In the genomic region with DNA sequence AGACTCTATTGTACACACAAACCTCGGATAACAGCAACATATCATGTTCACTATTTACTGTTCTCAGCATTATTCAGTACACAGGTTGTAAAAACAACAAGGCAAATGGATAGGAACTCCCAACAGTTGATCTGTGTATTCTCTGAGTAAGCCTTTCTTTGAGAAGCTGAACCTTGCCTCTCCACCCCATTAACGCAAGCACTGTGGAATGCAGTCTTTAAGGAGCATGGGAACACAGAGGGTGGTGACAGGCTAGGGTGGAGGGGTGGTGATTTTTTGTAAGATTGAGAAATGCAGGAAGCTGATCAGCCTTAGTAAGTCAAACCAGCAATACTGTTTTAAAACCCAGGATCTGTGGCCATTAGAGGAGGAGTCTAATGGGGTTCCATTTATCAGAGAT, we compare ENCODE assay signal across 11 cellular contexts. TPM values are rescaled to one million over a fixed set of nuclear protein-coding genes. Genes with fewer than 3 reads are reported as not detected.
DNase-seq lines count a peak whose midpoint lies in the region; ATAC-seq and TF ChIP-seq lines count a peak whose summit lies in the region.
"Had no signal": no experiment of that assay in that cellular context is flagged by ENCODE, and none has a peak within 500 bp of the region (broad histone marks: within the 10 kb centered on the region; RNA-seq: fewer than 3 reads in every experiment).

No MANE protein-coding gene starts in this region.

- peak overlapping the region; percentile 76 for H3K27ac ChIP-seq in A673 (ENCODE audit: low read depth, low read length, poor library complexity, severe bottlenecking)
- H3K27ac ChIP-seq in lung (ENCODE audit: low read depth in 1 of 2, low read length in 1 of 2): no peak overlapping the region
- H3K27ac ChIP-seq in ovary: no peak overlapping the region

- H3K27ac Mint-ChIP-seq in chondrocyte (ENCODE audit: unreplicated experiment): peak overlapping the region; percentile 47
- H3K27ac Mint-ChIP-seq: effector memory CD8-positive, alpha-beta T cell; naive B cell had no signal

- H3K9me3 ChIP-seq in A673 (ENCODE audit: low read depth, low read length, poor library complexity, severe bottlenecking) (no peaks in the 10 kb centered on the region), lung (ENCODE audit: control insufficient read depth in 2 of 2, insufficient read depth in 1 of 2, low read length in 1 of 2) (peaks cover 0 to 6% of the 10 kb centered on the region in 2 donors), ovary (no peaks in the 10 kb centered on the region)

- no peaks in the 10 kb centered on the region for H3K36me3 ChIP-seq in A673 (ENCODE audit: insufficient read depth, low read length, poor library complexity, severe bottlenecking)
- H3K36me3 ChIP-seq in lung (ENCODE audit: control insufficient read depth in 2 of 2, insufficient read depth in 2 of 2, low read length in 2 of 2): no peaks in the 10 kb centered on the region
- no peaks in the 10 kb centered on the region for H3K36me3 ChIP-seq in ovary

- ATAC-seq in lung (ENCODE audit: insufficient read depth, low FRiP score): peak; percentile 75
- no peak for ATAC-seq in HG03196 (IDR thresholded peaks at IDR 0.05; ENCODE audit: unreplicated experiment)
- ATAC-seq: effector memory CD8-positive, alpha-beta T cell had no signal

- H3K4me1 ChIP-seq in A673 (ENCODE audit: insufficient read depth, low read length, poor library complexity, severe bottlenecking) (peaks cover 17% of the 10 kb centered on the region), lung (ENCODE audit: control insufficient read depth in 2 of 2, insufficient read depth in 2 of 2, low read length in 2 of 2) (no peaks in the 10 kb centered on the region), ovary (ENCODE audit: insufficient read depth) (no peaks in the 10 kb centered on the region)

- CTCF ChIA-PET in A673 (lab: Charles Lee): no interaction called here

- no peak overlapping the region for H3K4me3 Mint-ChIP-seq in chondrocyte (ENCODE audit: unreplicated experiment)
- H3K4me3 Mint-ChIP-seq: effector memory CD8-positive, alpha-beta T cell; naive B cell had no signal

- no peak overlapping the region for H3K4me3 ChIP-seq in A673 (ENCODE audit: low read depth, low read length, poor library complexity, severe bottlenecking)
- no peak overlapping the region for H3K4me3 ChIP-seq in lung
- no peak overlapping the region for H3K4me3 ChIP-seq in ovary

- no peak for TF ChIP-seq EP300 in ovary (IDR thresholded peaks at IDR 0.05)

- H3K27me3 ChIP-seq in A673 (replicated peaks; ENCODE audit: insufficient read depth, low read depth, low read length, poor library complexity) (no peaks in the 10 kb centered on the region), lung (ENCODE audit: control insufficient read depth, insufficient read depth) (no peaks in the 10 kb centered on the region), ovary (no peaks in the 10 kb centered on the region)

- peaks cover 8% of the 10 kb centered on the region for H3K4me1 Mint-ChIP-seq in chondrocyte (ENCODE audit: low read depth)
- H3K4me1 Mint-ChIP-seq: naive B cell had no signal

- intact Hi-C loops in A673 (cut with micrococcal nuclease; ENCODE audit: unreplicated experiment): no loop called here
- intact Hi-C loops in ovary (cut with DNase I): no loop called here

- DNase-seq in A673 (ENCODE audit: low spot score): peak; percentile 71
- peak; percentile 94 for DNase-seq in HPDE6-E6E7 (ENCODE audit: extremely low spot score)
- DNase-seq in chondrocyte (ENCODE audit: low spot score): no peak
- no peak for DNase-seq in lung (ENCODE audit: low spot score)
- DNase-seq in NOMO-1 treated with DMSO at 0.1 percent for 48 hours (lab: John Stamatoyannopoulos, UW; ENCODE audit: unreplicated experiment): no peak
- DNase-seq in NCI-H2227 (lab: John Stamatoyannopoulos, UW; ENCODE audit: unreplicated experiment): no peak
- DNase-seq in ovary: no peak
- DNase-seq: effector memory CD8-positive, alpha-beta T cell; Karpas-422; naive B cell had no signal

- H3K27me3 Mint-ChIP-seq in chondrocyte (ENCODE audit: low read depth): no peaks in the 10 kb centered on the region

- H3K9me3 Mint-ChIP-seq in chondrocyte (ENCODE audit: low read depth): no peaks in the 10 kb centered on the region

- no peak for TF ChIP-seq POLR2A in ovary (IDR thresholded peaks at IDR 0.05)

- BruUV-seq in A673 (replicated peaks; lab: Mats Ljungman, UMichigan): no TSS peak

- TF ChIP-seq CTCF in A673 (conservative IDR thresholded peaks at IDR 0.05; ENCODE audit: low read depth, low read length) (no peak), chondrocyte (IDR thresholded peaks at IDR 0.05) (no peak), lung (IDR thresholded peaks at IDR 0.05; ENCODE audit: control extremely low read depth, extremely low read depth) (no peak), ovary (IDR thresholded peaks at IDR 0.05) (no peak)

- no peaks in the 10 kb centered on the region for H3K36me3 Mint-ChIP-seq in chondrocyte (ENCODE audit: low read depth)
- H3K36me3 Mint-ChIP-seq: naive B cell had no signal

- POLR2A ChIA-PET in A673 (lab: Charles Lee; ENCODE audit: low non-redundant PET): no interaction called here

- 42 to 46% methylated on average over 2 of the region's 2 CpGs for WGBS in lung, 2 donors
- 33 to 45% (median 45%) methylated on average over 2 of the region's 2 CpGs for WGBS in ovary, 3 donors

RNA-seq across cellular contexts. Expression of a gene that starts 19.6 kb away (rescaled TPM):
- not detected in 2 replicates for total RNA-seq in A673 (2021)
- not detected in 3 replicates for total RNA-seq in chondrocyte
- total RNA-seq in lung: not detected
- under 1 TPM; 0.45 to 0.52 TPM for polyA plus RNA-seq in lung
- total RNA-seq in ovary: not detected
- not detected for polyA plus RNA-seq in ovary

RNA-seq across cellular contexts. Expression of a gene that starts 21.5 kb away (rescaled TPM):
- total RNA-seq in A673 (2021) (not detected in 2 replicates), chondrocyte (not detected in 3 replicates), lung (under 1 TPM in 1 of 2 donors, not detected in 1; 0.43 TPM), ovary (under 1 TPM in 1 of 7 donors, not detected in 6; 0.23 TPM)
- polyA plus RNA-seq in lung (10 to 100 TPM; 15.3 to 29.0 TPM), ovary (under 1 TPM in 1 of 2 donors, not detected in 1; 0.05 TPM)

RNA-seq across cellular contexts. Expression of a gene that starts 39.1 kb away (rescaled TPM):
- total RNA-seq in A673 (2021): not detected in 2 replicates
- total RNA-seq in chondrocyte: not detected in 3 replicates
- total RNA-seq in lung: under 1 TPM in 1 of 2 donors, not detected in 1; 0.34 TPM
- 10 to 100 TPM in 1 of 2 donors, 1 to 10 TPM in 1; 1.0 to 17.4 TPM for polyA plus RNA-seq in lung
- total RNA-seq in ovary: not detected
- under 1 TPM in 1 of 2 donors, not detected in 1; 0.10 TPM for polyA plus RNA-seq in ovary

Comparison
In these comparisons a context has a peak if more than half of its experiments do, and no peak if none do; other contexts are left out.
1. DNase-seq: peak in A673 (single experiment) and HPDE6-E6E7 (single experiment); none in chondrocyte (single experiment), lung (single experiment), NOMO-1 treated with DMSO at 0.1 percent for 48 hours (single experiment), NCI-H2227 (single experiment) and ovary (0 of 5).